In genomic region chr20:55792049-55792448, GRCh38 we compare ENCODE assay signal across 8 cellular contexts.
"Had no signal": no experiment of that assay in that cellular context is flagged by ENCODE, and none has a peak within 500 bp of the region (broad histone marks: within the 10 kb centered on the region; RNA-seq: fewer than 3 reads in every experiment).

No MANE protein-coding gene starts in this region.

- H3K4me3 ChIP-seq: GM12878 had no signal

- FAIRE-seq: G401.6, GM12878, GM12891, GM12892, GM18507, GM19239 had no signal

- DNase-seq: GDM1, GF-D8 had no signal

- ATAC-seq: GM12878 had no signal
